Comparison of ENCODE assay signal across 16 cellular contexts in the genomic region with DNA sequence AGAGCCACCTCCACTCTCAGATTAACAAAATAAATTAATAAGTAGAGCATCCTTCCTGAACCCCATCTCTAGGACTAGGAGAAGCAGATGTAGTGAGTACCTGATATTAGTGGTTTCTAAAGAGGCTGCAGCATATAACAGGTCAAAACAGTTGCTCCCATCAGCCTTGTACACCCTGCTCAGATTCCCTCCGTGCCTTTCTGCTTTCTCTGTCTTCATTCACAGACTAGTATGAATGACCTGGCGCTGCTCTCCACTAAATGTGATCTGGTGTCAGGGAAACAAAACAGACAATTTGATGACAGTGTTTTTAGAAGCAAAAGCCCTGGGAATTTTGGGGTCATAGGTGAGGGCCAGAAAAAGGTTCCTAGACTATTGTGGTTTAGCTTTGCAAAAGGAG.
"Had no signal": no experiment of that assay in that cellular context is flagged by ENCODE, and none has a peak within 500 bp of the region (broad histone marks: within the 10 kb centered on the region; RNA-seq: fewer than 3 reads in every experiment).

No MANE protein-coding gene starts in this region.

- ATAC-seq: activated CD8-positive, alpha-beta memory T cell treated with anti-CD3 and anti-CD28 coated beads, Interleukin-2, amount 10 ng/mL, durations not matched to agents 7 days and 5 days; activated T-cell treated with anti-CD3 and anti-CD28 coated beads, Interleukin-2, amount 50 U/mL, for 4 hours; stimulated activated naive CD8-positive, alpha-beta T cell treated with anti-CD3 and anti-CD28 coated beads, Interleukin-15, Interleukin-2, amounts not matched to agents 100 U/mL and 50 U/mL, for 24 hours had no signal

- H3K27ac Mint-ChIP-seq: activated CD8-positive, alpha-beta memory T cell treated with anti-CD3 and anti-CD28 coated beads, Interleukin-2, amount 10 ng/mL, durations not matched to agents 7 days and 5 days; activated naive CD8-positive, alpha-beta T cell treated with anti-CD3 and anti-CD28 coated beads for 36 hours; mesothelial cell of epicardium had no signal

- H3K4me2 ChIP-seq: SK-N-SH had no signal

- H3K4me3 ChIP-seq: heart right ventricle had no signal

- FAIRE-seq: frontal cortex had no signal

- H3K9ac ChIP-seq: SK-N-SH had no signal

- H3K9me3 ChIP-seq: heart right ventricle, neutrophil, SK-N-SH had no signal

- H3K27me3 Mint-ChIP-seq: activated CD8-positive, alpha-beta memory T cell treated with anti-CD3 and anti-CD28 coated beads, Interleukin-2, amount 10 ng/mL, durations not matched to agents 7 days and 5 days; activated naive CD8-positive, alpha-beta T cell treated with anti-CD3 and anti-CD28 coated beads for 36 hours had no signal

- H3K4me3 Mint-ChIP-seq: activated CD8-positive, alpha-beta memory T cell treated with anti-CD3 and anti-CD28 coated beads, Interleukin-2, amount 10 ng/mL, durations not matched to agents 7 days and 5 days; activated naive CD8-positive, alpha-beta T cell treated with anti-CD3 and anti-CD28 coated beads for 36 hours; activated T-cell treated with anti-CD3 and anti-CD28 coated beads, Interleukin-2, amount 50 U/mL, for 4 hours; mesothelial cell of epicardium had no signal

- H3K9me3 Mint-ChIP-seq: activated naive CD8-positive, alpha-beta T cell treated with anti-CD3 and anti-CD28 coated beads for 36 hours; activated T-cell treated with anti-CD3 and anti-CD28 coated beads, Interleukin-2, amount 50 U/mL, for 4 hours; mesothelial cell of epicardium had no signal

- DNase-seq: activated CD4-positive, alpha-beta T cell treated with anti-CD3 and anti-CD28 coated beads, Interleukin-2, amount 50 U/mL, for 4 hours; activated CD8-positive, alpha-beta memory T cell treated with anti-CD3 and anti-CD28 coated beads, Interleukin-2, amount 10 ng/mL, durations not matched to agents 7 days and 5 days; activated gamma-delta T cell; activated naive CD8-positive, alpha-beta T cell treated with anti-CD3 and anti-CD28 coated beads for 36 hours; activated T-cell treated with anti-CD3 and anti-CD28 coated beads, Interleukin-2, amount 50 U/mL, for 4 hours; aorta; cortex of kidney; effector CD8-positive, alpha-beta T cell; heart right ventricle; islet precursor cell; SK-N-SH; stimulated activated naive CD8-positive, alpha-beta T cell treated with anti-CD3 and anti-CD28 coated beads, Interleukin-15, Interleukin-2, amounts not matched to agents 100 U/mL and 50 U/mL, for 24 hours; T-helper 1 cell had no signal

- H3K27me3 ChIP-seq: heart right ventricle, neutrophil had no signal

- H3K27ac ChIP-seq: neutrophil had no signal

- H3K9me2 ChIP-seq: SK-N-SH had no signal
